Comparison of ENCODE assay signal across 1 cellular context in the genomic region with DNA sequence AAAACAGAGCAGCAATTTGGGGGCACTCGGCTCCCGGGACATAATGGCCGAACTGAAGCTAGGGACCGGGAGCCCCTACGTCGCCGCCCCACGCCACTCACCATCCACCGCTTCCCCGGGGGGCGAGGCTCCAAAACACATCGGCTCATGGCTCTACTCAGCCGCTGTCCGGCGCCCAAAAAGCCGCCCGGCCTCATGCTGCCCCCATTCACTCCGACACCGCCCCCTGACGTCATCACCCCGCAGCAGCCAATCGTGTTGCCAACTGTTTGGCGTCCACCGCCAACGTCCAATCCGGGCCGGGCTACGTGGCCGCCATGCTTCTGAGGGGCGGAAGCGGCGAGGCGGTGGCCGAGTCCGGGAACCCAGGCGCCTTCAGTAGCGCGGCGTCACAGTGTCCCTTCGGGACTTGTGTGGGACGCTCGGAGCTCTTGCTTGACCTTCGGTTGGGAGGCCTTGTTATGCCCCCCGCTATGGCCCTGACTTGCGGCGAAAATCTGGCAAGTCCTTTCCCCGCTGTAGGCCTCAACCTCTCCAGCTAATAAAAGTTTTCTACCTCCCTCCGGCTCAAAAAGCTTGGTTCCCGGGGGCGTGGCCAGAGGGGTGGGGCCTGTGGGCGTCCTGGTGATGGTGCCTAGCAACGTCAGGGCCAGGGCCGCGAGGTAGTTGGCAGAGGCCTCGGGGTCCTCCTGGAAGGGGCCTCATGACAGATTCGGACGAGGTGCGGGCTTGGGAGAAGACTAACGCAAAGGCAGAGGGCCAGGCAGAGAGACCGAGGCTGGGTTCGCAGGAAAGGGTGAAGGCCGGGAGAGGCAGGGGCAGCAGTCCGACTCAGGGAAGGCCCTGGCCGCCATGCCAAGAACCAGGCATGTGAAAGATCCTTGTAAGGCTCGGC.
TF ChIP-seq lines count a peak whose summit lies in the region.

A gene with protein sequence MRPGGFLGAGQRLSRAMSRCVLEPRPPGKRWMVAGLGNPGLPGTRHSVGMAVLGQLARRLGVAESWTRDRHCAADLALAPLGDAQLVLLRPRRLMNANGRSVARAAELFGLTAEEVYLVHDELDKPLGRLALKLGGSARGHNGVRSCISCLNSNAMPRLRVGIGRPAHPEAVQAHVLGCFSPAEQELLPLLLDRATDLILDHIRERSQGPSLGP (minus strand): TSS at position 221 of the 895 bp plus-strand sequence. CDS start 24 bp downstream, at position 197.
TSS of gene TTC16 (plus strand) at position 637 of the 895 bp plus-strand sequence. CDS start at position 704, 67 bp downstream.

TF ChIP-seq in HEK293, 187 proteins besides CTCF, POLR2A, EP300 and RAD21 (continued from another document and continues in another):
- TF ChIP-seq, protein P1, sequence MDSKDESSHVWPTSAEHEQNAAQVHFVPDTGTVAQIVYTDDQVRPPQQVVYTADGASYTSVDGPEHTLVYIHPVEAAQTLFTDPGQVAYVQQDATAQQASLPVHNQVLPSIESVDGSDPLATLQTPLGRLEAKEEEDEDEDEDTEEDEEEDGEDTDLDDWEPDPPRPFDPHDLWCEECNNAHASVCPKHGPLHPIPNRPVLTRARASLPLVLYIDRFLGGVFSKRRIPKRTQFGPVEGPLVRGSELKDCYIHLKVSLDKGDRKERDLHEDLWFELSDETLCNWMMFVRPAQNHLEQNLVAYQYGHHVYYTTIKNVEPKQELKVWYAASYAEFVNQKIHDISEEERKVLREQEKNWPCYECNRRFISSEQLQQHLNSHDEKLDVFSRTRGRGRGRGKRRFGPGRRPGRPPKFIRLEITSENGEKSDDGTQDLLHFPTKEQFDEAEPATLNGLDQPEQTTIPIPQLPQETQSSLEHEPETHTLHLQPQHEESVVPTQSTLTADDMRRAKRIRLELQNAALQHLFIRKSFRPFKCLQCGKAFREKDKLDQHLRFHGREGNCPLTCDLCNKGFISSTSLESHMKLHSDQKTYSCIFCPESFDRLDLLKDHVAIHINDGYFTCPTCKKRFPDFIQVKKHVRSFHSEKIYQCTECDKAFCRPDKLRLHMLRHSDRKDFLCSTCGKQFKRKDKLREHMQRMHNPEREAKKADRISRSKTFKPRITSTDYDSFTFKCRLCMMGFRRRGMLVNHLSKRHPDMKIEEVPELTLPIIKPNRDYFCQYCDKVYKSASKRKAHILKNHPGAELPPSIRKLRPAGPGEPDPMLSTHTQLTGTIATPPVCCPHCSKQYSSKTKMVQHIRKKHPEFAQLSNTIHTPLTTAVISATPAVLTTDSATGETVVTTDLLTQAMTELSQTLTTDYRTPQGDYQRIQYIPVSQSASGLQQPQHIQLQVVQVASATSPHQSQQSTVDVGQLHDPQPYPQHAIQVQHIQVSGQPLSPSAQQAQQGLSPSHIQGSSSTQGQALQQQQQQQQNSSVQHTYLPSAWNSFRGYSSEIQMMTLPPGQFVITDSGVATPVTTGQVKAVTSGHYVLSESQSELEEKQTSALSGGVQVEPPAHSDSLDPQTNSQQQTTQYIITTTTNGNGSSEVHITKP (tag by site-specific recombination; IDR thresholded peaks at IDR 0.05): peak; percentile 92
- peak; percentile 27 for TF ChIP-seq ZBTB26 (tag by site-specific recombination; optimal IDR thresholded peaks at IDR 0.05)
- TF ChIP-seq KLF10 (tag by site-specific recombination; IDR thresholded peaks at IDR 0.05): peak; percentile 60
- TF ChIP-seq ZNF18 (tag by site-specific recombination; IDR thresholded peaks at IDR 0.05): no peak
- TF ChIP-seq, protein P2, sequence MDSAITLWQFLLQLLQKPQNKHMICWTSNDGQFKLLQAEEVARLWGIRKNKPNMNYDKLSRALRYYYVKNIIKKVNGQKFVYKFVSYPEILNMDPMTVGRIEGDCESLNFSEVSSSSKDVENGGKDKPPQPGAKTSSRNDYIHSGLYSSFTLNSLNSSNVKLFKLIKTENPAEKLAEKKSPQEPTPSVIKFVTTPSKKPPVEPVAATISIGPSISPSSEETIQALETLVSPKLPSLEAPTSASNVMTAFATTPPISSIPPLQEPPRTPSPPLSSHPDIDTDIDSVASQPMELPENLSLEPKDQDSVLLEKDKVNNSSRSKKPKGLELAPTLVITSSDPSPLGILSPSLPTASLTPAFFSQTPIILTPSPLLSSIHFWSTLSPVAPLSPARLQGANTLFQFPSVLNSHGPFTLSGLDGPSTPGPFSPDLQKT (IDR thresholded peaks at IDR 0.05; ENCODE audit: borderline replicate concordance, low read depth, low read length): no peak
- TF ChIP-seq GLI4 (tag by site-specific recombination; IDR thresholded peaks at IDR 0.05): no peak
- TF ChIP-seq KLF17 (tag by site-specific recombination; IDR thresholded peaks at IDR 0.05): peak; percentile 55; the same call in 1 of the 2 replicates
- peak; percentile 57; the same call in 1 of the 2 replicates for TF ChIP-seq ZNF704 (tag by site-specific recombination; IDR thresholded peaks at IDR 0.05)
- no peak for TF ChIP-seq ZNF664 (tag by site-specific recombination; IDR thresholded peaks at IDR 0.05)
- TF ChIP-seq ZBTB20 (tag by site-specific recombination; IDR thresholded peaks at IDR 0.05): peak; percentile 99
- TF ChIP-seq, protein P3, sequence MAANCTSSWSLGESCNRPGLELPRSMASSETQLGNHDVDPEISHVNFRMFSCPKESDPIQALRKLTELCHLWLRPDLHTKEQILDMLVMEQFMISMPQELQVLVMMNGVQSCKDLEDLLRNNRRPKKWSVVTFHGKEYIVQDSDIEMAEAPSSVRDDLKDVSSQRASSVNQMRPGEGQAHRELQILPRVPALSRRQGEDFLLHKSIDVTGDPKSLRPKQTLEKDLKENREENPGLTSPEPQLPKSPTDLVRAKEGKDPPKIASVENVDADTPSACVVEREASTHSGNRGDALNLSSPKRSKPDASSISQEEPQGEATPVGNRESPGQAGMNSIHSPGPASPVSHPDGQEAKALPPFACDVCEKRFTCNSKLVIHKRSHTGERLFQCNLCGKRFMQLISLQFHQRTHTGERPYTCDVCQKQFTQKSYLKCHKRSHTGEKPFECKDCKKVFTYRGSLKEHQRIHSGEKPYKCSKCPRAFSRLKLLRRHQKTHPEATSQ (tag by site-specific recombination; IDR thresholded peaks at IDR 0.05): peak; percentile 32; the same call in 1 of the 2 replicates
- TF ChIP-seq SP2 (tag by site-specific recombination; IDR thresholded peaks at IDR 0.05): peak; percentile 95
- peak; percentile 84 for TF ChIP-seq ZBTB17 (tag by site-specific recombination; IDR thresholded peaks at IDR 0.05)
- no peak for TF ChIP-seq AEBP2 (tag by site-specific recombination; IDR thresholded peaks at IDR 0.05; ENCODE audit: borderline replicate concordance)
- peak; percentile 79; the same call in 1 of the 2 replicates for TF ChIP-seq KLF8 (tag by site-specific recombination; IDR thresholded peaks at IDR 0.05)
- TF ChIP-seq ZNF292 (tag by site-specific recombination; IDR thresholded peaks at IDR 0.05; ENCODE audit: borderline replicate concordance, low read depth): no peak
- peak; percentile 88 for TF ChIP-seq ZNF335 (tag by site-specific recombination; conservative IDR thresholded peaks at IDR 0.05)
- TF ChIP-seq BCL6B (tag by site-specific recombination; IDR thresholded peaks at IDR 0.05): no peak
- TF ChIP-seq, protein P4, sequence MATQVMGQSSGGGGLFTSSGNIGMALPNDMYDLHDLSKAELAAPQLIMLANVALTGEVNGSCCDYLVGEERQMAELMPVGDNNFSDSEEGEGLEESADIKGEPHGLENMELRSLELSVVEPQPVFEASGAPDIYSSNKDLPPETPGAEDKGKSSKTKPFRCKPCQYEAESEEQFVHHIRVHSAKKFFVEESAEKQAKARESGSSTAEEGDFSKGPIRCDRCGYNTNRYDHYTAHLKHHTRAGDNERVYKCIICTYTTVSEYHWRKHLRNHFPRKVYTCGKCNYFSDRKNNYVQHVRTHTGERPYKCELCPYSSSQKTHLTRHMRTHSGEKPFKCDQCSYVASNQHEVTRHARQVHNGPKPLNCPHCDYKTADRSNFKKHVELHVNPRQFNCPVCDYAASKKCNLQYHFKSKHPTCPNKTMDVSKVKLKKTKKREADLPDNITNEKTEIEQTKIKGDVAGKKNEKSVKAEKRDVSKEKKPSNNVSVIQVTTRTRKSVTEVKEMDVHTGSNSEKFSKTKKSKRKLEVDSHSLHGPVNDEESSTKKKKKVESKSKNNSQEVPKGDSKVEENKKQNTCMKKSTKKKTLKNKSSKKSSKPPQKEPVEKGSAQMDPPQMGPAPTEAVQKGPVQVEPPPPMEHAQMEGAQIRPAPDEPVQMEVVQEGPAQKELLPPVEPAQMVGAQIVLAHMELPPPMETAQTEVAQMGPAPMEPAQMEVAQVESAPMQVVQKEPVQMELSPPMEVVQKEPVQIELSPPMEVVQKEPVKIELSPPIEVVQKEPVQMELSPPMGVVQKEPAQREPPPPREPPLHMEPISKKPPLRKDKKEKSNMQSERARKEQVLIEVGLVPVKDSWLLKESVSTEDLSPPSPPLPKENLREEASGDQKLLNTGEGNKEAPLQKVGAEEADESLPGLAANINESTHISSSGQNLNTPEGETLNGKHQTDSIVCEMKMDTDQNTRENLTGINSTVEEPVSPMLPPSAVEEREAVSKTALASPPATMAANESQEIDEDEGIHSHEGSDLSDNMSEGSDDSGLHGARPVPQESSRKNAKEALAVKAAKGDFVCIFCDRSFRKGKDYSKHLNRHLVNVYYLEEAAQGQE (tag by site-specific recombination; IDR thresholded peaks at IDR 0.05): peak; percentile 74
- no peak for TF ChIP-seq ZNF639 (tag by site-specific recombination; IDR thresholded peaks at IDR 0.05)
- TF ChIP-seq KLF1 (tag by site-specific recombination; IDR thresholded peaks at IDR 0.05): 0 out of 2 replicates have a peak, but pooled peaks have one; percentile 35
